In genomic region chr11:117045196-117045595, GRCh38 we compare ENCODE assay signal across 11 cellular contexts. TPM values are rescaled to one million over a fixed set of nuclear protein-coding genes. Genes with fewer than 3 reads are reported as not detected.
DNase-seq lines count a peak whose midpoint lies in the region; ATAC-seq and TF ChIP-seq lines count a peak whose summit lies in the region.
"Had no signal": no experiment of that assay in that cellular context is flagged by ENCODE, and none has a peak within 500 bp of the region (broad histone marks: within the 10 kb centered on the region; RNA-seq: fewer than 3 reads in every experiment).

No MANE protein-coding gene starts in this region.

- in situ Hi-C loops in GM23248 (cut with MboI), result no loop called here

- H3K36me3 ChIP-seq in GM23248 (ENCODE audit: low read depth), result no peaks in the 10 kb centered on the region
- no peaks in the 10 kb centered on the region for H3K36me3 ChIP-seq in heart left ventricle
- no peaks in the 10 kb centered on the region for H3K36me3 ChIP-seq in skeletal muscle tissue (ENCODE audit: control insufficient read depth in 3 of 3, insufficient read depth in 3 of 3, low read length in 3 of 3)
- H3K36me3 ChIP-seq in tibial nerve, result no peaks in the 10 kb centered on the region

- no peaks in the 10 kb centered on the region for H3K27me3 ChIP-seq in GM23248 (replicated peaks; ENCODE audit: insufficient read depth)
- H3K27me3 ChIP-seq in heart left ventricle, result no peaks in the 10 kb centered on the region
- H3K27me3 ChIP-seq in skeletal muscle tissue (ENCODE audit: control insufficient read depth in 3 of 3, insufficient read depth in 3 of 3, low read length in 3 of 3), result no peaks in the 10 kb centered on the region
- no peaks in the 10 kb centered on the region for H3K27me3 ChIP-seq in tibial nerve

- ATAC-seq in heart left ventricle (peak in 3 of 4 donors; percentile 44 to 58 (median 58)), GM19463 (IDR thresholded peaks at IDR 0.05; ENCODE audit: unreplicated experiment) (no peak)

- intact Hi-C loops in heart left ventricle (cut with DNase I), result loop anchor here in 1 of 10 donors (10.0 kb wide), 1 partner anchor 50 kb away; the partner anchor contains the start of gene SIK3

- no peak for TF ChIP-seq EP300 in tibial nerve (IDR thresholded peaks at IDR 0.05)

- H4K20me1 ChIP-seq in GM23248 (ENCODE audit: insufficient read depth), result peaks cover 3% of the 10 kb centered on the region; the same call in 1 of the 2 replicates

- no peak overlapping the region for H2AFZ ChIP-seq in GM23248
- H2AFZ ChIP-seq: parathyroid adenoma had no signal

- no peaks in the 10 kb centered on the region for H3K9me2 ChIP-seq in GM23248 (ENCODE audit: insufficient read depth)

- no peaks in the 10 kb centered on the region for H3K9me3 ChIP-seq in GM23248 (ENCODE audit: low read depth)
- no peaks in the 10 kb centered on the region for H3K9me3 ChIP-seq in heart left ventricle
- H3K9me3 ChIP-seq in skeletal muscle tissue (ENCODE audit: control insufficient read depth in 3 of 3, low read length in 3 of 3), result no peaks in the 10 kb centered on the region
- no peaks in the 10 kb centered on the region for H3K9me3 ChIP-seq in tibial nerve

- 36 to 42% methylated on average over 5 of the region's 5 CpGs for WGBS in GM23248 (ENCODE audit: low coverage in 1 of 2, low lambda C conversion rate in 2 of 2, missing lambda C conversion rate in 2 of 2), 2 experiments
- 34 to 38% (median 36%) methylated on average over 5 of the region's 5 CpGs for WGBS in heart left ventricle, 4 donors
- 46% methylated on average over 5 of the region's 5 CpGs for WGBS in tibial nerve, 2 donors

- peaks cover 93% of the 10 kb centered on the region for H3K79me2 ChIP-seq in GM23248 (ENCODE audit: insufficient read depth)

- DNase-seq in GM23248, result peak; percentile 40
- DNase-seq in SW480 (ENCODE audit: low spot score), result peak; percentile 16
- no peak for DNase-seq in heart left ventricle
- no peak for DNase-seq in NCI-H1436 (lab: John Stamatoyannopoulos, UW)
- no peak for DNase-seq in NCI-H146 treated with DMSO at 0.1 percent for 48 hours (lab: John Stamatoyannopoulos, UW; ENCODE audit: unreplicated experiment)
- DNase-seq in tibial nerve (ENCODE audit: low spot score in 2 of 2), result no peak
- DNase-seq: effector CD4-positive, alpha-beta T cell; NCI-H187 treated with DMSO at 0.1 percent for 48 hours had no signal

- no peak overlapping the region for H3K27ac ChIP-seq in GM23248
- peak overlapping the region in 7 of 12 donors; percentile 4 to 48 (median 36) for H3K27ac ChIP-seq in heart left ventricle
- peak overlapping the region; percentile 45 for H3K27ac ChIP-seq in skeletal muscle tissue (ENCODE audit: low read depth, low read length)
- peak overlapping the region in 2 of 4 donors; percentile 9 to 57 for H3K27ac ChIP-seq in tibial nerve
- H3K27ac ChIP-seq: parathyroid adenoma had no signal

- no peak for TF ChIP-seq POLR2A in heart left ventricle (IDR thresholded peaks at IDR 0.05)
- no peak for TF ChIP-seq POLR2A in tibial nerve (IDR thresholded peaks at IDR 0.05)

- H3F3A ChIP-seq in GM23248 (ENCODE audit: insufficient read depth), result peaks cover 9% of the 10 kb centered on the region; the same call in 1 of the 2 replicates

- H3K9ac ChIP-seq in GM23248, result no peak overlapping the region
- peak overlapping the region in 1 of 3 donors; percentile 10 for H3K9ac ChIP-seq in skeletal muscle tissue (ENCODE audit: low read depth in 1 of 3, low read length in 3 of 3)
- H3K9ac ChIP-seq: parathyroid adenoma had no signal

- H3K4me1 ChIP-seq in GM23248 (ENCODE audit: insufficient read depth), result peaks cover 22% of the 10 kb centered on the region
- peaks cover 3 to 52% (median 30%) of the 10 kb centered on the region in 12 donors for H3K4me1 ChIP-seq in heart left ventricle
- H3K4me1 ChIP-seq in skeletal muscle tissue (ENCODE audit: control insufficient read depth in 3 of 3, insufficient read depth in 3 of 3, low read length in 3 of 3), result peaks cover 15 to 21% (median 20%) of the 10 kb centered on the region in 3 donors
- H3K4me1 ChIP-seq in tibial nerve, result peaks cover 0 to 46% (median 25%) of the 10 kb centered on the region in 4 donors
- H3K4me1 ChIP-seq: parathyroid adenoma had no signal

- no peak for TF ChIP-seq CTCF in heart left ventricle (IDR thresholded peaks at IDR 0.05)
- no peak for TF ChIP-seq CTCF in tibial nerve (IDR thresholded peaks at IDR 0.05)

- H3K4me3 ChIP-seq in GM23248, result no peak overlapping the region
- no peak overlapping the region for H3K4me3 ChIP-seq in heart left ventricle
- peak overlapping the region; percentile 1 to 40 (median 24) for H3K4me3 ChIP-seq in skeletal muscle tissue (ENCODE audit: low read length in 3 of 3)
- H3K4me3 ChIP-seq in tibial nerve, result no peak overlapping the region

- peak overlapping the region; percentile 43 for H3K4me2 ChIP-seq in GM23248 (ENCODE audit: unreplicated experiment)

RNA-seq across cellular contexts. Expression of gene SIK3, which starts 53.0 kb away (rescaled TPM):
- 13.3 and 15.5 TPM in 2 replicates for total RNA-seq in GM23248 (2014; rRNA removed; shearing (Covaris generic))
- polyA plus RNA-seq in GM23248 (2016; fragmentation: Nextera tagmentation; extraction: Ambion mirVana) (3.9 and 4.2 TPM in 2 replicates), heart left ventricle (10 to 100 TPM; 11.8 to 27.4 TPM)
- total RNA-seq in heart left ventricle (10 to 100 TPM; 25.7 to 67.4 (median 39.0) TPM), skeletal muscle tissue (21.4 TPM), tibial nerve (10 to 100 TPM; 45.0 to 70.2 (median 48.8) TPM)

Comparison
In these comparisons a context has a peak if more than half of its experiments do, and no peak if none do; other contexts are left out.
1. DNase-seq: peak in GM23248 (single experiment) and SW480 (single experiment); none in heart left ventricle (0 of 5), NCI-H1436 (single experiment), NCI-H146 treated with DMSO at 0.1 percent for 48 hours (single experiment) and tibial nerve (0 of 2).
2. H3K4me3 ChIP-seq: peak in skeletal muscle tissue (3 of 3); none in GM23248 (single experiment), heart left ventricle (0 of 12) and tibial nerve (0 of 4).